Comparison of ENCODE assay signal across 28 cellular contexts in the genomic region with DNA sequence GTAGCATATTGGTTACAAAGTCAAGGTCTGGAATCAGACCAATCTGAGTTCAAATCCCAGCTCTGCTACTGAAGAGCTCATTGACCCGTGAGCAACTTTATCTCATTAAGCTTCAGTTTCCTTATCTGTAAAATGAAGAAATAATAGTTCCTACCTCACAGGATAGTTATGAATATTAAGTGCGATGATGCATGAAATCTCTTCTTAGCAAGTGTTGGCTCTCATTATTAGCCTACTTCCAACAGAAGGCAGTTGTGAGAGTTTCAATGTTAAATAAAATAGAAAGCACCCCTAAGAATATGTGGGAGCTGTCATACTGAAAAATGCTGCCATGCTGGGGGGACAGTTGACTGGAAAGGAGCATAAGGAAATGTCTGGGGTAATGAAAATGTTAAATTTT.
"Had no signal": no experiment of that assay in that cellular context is flagged by ENCODE, and none has a peak within 500 bp of the region (broad histone marks: within the 10 kb centered on the region; RNA-seq: fewer than 3 reads in every experiment).

No MANE protein-coding gene starts in this region.

- H3K27ac Mint-ChIP-seq: activated naive CD4-positive, alpha-beta T cell treated with anti-CD3 and anti-CD28 coated beads, Interleukin-2, amount 10 ng/mL, durations not matched to agents 7 days and 5 days; activated naive CD8-positive, alpha-beta T cell treated with anti-CD3 and anti-CD28 coated beads, Interleukin-2, amount 10 ng/mL, durations not matched to agents 7 days and 5 days; effector memory CD8-positive, alpha-beta T cell; natural killer cell; stimulated activated memory B cell treated with anti-CD40 and anti-IgM and Interleukin-4, amounts not matched to agents 10 μg/mL and 1 μg/mL and 100 μg/mL, for 72 hours; stimulated activated naive CD8-positive, alpha-beta T cell treated with anti-CD3 and anti-CD28 coated beads, Interleukin-15, amount 100 ng/mL, for 72 hours; type B pancreatic cell had no signal

- ATAC-seq: effector memory CD8-positive, alpha-beta T cell; gastrocnemius medialis; sciatic nerve; stimulated activated memory B cell treated with anti-CD40 and anti-IgM and Interleukin-4, amounts not matched to agents 10 μg/mL and 1 μg/mL and 100 μg/mL, for 72 hours; stimulated activated naive CD8-positive, alpha-beta T cell treated with anti-CD3 and anti-CD28 coated beads, Interleukin-15, amount 100 ng/mL, for 72 hours had no signal

- DNase-seq: activated CD4-positive, alpha-beta T cell treated with anti-CD3 and anti-CD28 coated beads for 48 hours; activated CD4-positive, alpha-beta T cell treated with anti-CD3 and anti-CD28 coated beads, Interleukin-2, amount 50 U/mL, for 48 hours; activated CD8-positive, alpha-beta memory T cell treated with anti-CD3 and anti-CD28 coated beads for 24 hours; activated effector memory CD4-positive, alpha-beta T cell treated with Interleukin-2 at 50 U/mL for 16 hours; activated naive CD4-positive, alpha-beta T cell treated with anti-CD3 and anti-CD28 coated beads, Interleukin-2, amount 10 ng/mL, durations not matched to agents 7 days and 5 days; activated naive CD8-positive, alpha-beta T cell treated with anti-CD3 and anti-CD28 coated beads, Interleukin-2, amount 10 ng/mL, durations not matched to agents 7 days and 5 days; brain microvascular endothelial cell; cortex of kidney; effector memory CD8-positive, alpha-beta T cell; erythroblast; gastrocnemius medialis; glutamatergic neuron; islet precursor cell; left ventricle myocardium inferior; mesendoderm; natural killer cell; stimulated activated CD4-positive, alpha-beta T cell treated with anti-CD3 and anti-CD28 coated beads, Interleukin-4, amount 100 ng/mL, for 4 hours; stimulated activated CD8-positive, alpha-beta memory T cell treated with anti-CD3 and anti-CD28 coated beads, Interleukin-4, amount 100 ng/mL, for 48 hours; stimulated activated naive CD8-positive, alpha-beta T cell treated with anti-CD3 and anti-CD28 coated beads, Interleukin-15, amount 100 ng/mL, for 72 hours; substantia nigra; uterus had no signal

- H3K4me2 ChIP-seq: hepatocyte had no signal

- H3K36me3 Mint-ChIP-seq: activated naive CD4-positive, alpha-beta T cell treated with anti-CD3 and anti-CD28 coated beads, Interleukin-2, amount 10 ng/mL, durations not matched to agents 7 days and 5 days; natural killer cell; stimulated activated memory B cell treated with anti-CD40 and anti-IgM and Interleukin-4, amounts not matched to agents 10 μg/mL and 1 μg/mL and 100 μg/mL, for 72 hours had no signal

- H3K4me1 ChIP-seq: ascending aorta, uterus had no signal

- H3K27me3 ChIP-seq: ascending aorta, brain microvascular endothelial cell, gastrocnemius medialis, hepatocyte, uterus had no signal

- H3K9me3 Mint-ChIP-seq: activated naive CD4-positive, alpha-beta T cell treated with anti-CD3 and anti-CD28 coated beads, Interleukin-2, amount 10 ng/mL, durations not matched to agents 7 days and 5 days; activated naive CD8-positive, alpha-beta T cell treated with anti-CD3 and anti-CD28 coated beads, Interleukin-2, amount 10 ng/mL, durations not matched to agents 7 days and 5 days; effector memory CD8-positive, alpha-beta T cell; natural killer cell; stimulated activated memory B cell treated with anti-CD40 and anti-IgM and Interleukin-4, amounts not matched to agents 10 μg/mL and 1 μg/mL and 100 μg/mL, for 72 hours; stimulated activated naive CD8-positive, alpha-beta T cell treated with anti-CD3 and anti-CD28 coated beads, Interleukin-15, amount 100 ng/mL, for 72 hours; type B pancreatic cell had no signal

- H2AFZ ChIP-seq: hepatocyte had no signal

- H3K27me3 Mint-ChIP-seq: type B pancreatic cell had no signal

- H3K79me2 ChIP-seq: hepatocyte had no signal

- H3K4me3 Mint-ChIP-seq: activated naive CD4-positive, alpha-beta T cell treated with anti-CD3 and anti-CD28 coated beads, Interleukin-2, amount 10 ng/mL, durations not matched to agents 7 days and 5 days; activated naive CD8-positive, alpha-beta T cell treated with anti-CD3 and anti-CD28 coated beads, Interleukin-2, amount 10 ng/mL, durations not matched to agents 7 days and 5 days; effector memory CD8-positive, alpha-beta T cell; natural killer cell; stimulated activated memory B cell treated with anti-CD40 and anti-IgM and Interleukin-4, amounts not matched to agents 10 μg/mL and 1 μg/mL and 100 μg/mL, for 72 hours; stimulated activated naive CD8-positive, alpha-beta T cell treated with anti-CD3 and anti-CD28 coated beads, Interleukin-15, amount 100 ng/mL, for 72 hours; type B pancreatic cell had no signal

- H3K27ac ChIP-seq: ascending aorta, brain microvascular endothelial cell, gastrocnemius medialis, hepatocyte, left ventricle myocardium inferior, skin epidermis had no signal

- H3K4me3 ChIP-seq: ascending aorta, gastrocnemius medialis, hepatocyte, left ventricle myocardium inferior, lung, skin epidermis, uterus had no signal

- H3K36me3 ChIP-seq: ascending aorta, brain microvascular endothelial cell, gastrocnemius medialis, left ventricle myocardium inferior, uterus had no signal
